23 cellular contexts compared by ENCODE assay signal in genomic region chr1:195933816-195934215, GRCh38.
"Had no signal": no experiment of that assay in that cellular context is flagged by ENCODE, and none has a peak within 500 bp of the region (broad histone marks: within the 10 kb centered on the region; RNA-seq: fewer than 3 reads in every experiment).

No MANE protein-coding gene starts in this region.

- H3K4me3 ChIP-seq: coronary artery, dorsolateral prefrontal cortex, gastrocnemius medialis, heart left ventricle had no signal

- H3K27ac ChIP-seq: brain microvascular endothelial cell, coronary artery, dorsolateral prefrontal cortex, foreskin keratinocyte, gastrocnemius medialis had no signal

- H3K9me3 ChIP-seq: gastrocnemius medialis had no signal

- DNase-seq: activated CD4-positive, alpha-beta T cell treated with anti-CD3 and anti-CD28 coated beads for 1 hour; activated CD4-positive, alpha-beta T cell treated with anti-CD3 and anti-CD28 coated beads for 4 hours; activated CD4-positive, alpha-beta T cell treated with anti-CD3 and anti-CD28 coated beads, Interleukin-2, amount 10 ng/mL, durations not matched to agents 7 days and 5 days; activated CD4-positive, alpha-beta T cell treated with anti-CD3 and anti-CD28 coated beads, Interleukin-2, amount 50 U/mL, for 4 hours; activated CD8-positive, alpha-beta memory T cell treated with anti-CD3 and anti-CD28 coated beads for 24 hours; activated CD8-positive, alpha-beta T cell treated with anti-CD3 and anti-CD28 coated beads for 36 hours; activated effector memory CD4-positive, alpha-beta T cell treated with Interleukin-2 at 50 U/mL for 16 hours; activated gamma-delta T cell treated with Interleukin-2 at 50 U/mL for 16 hours; activated naive CD4-positive, alpha-beta T cell treated with anti-CD3 and anti-CD28 coated beads, Interleukin-2, amount 50 U/mL, for 16 hours; activated naive CD4-positive, alpha-beta T cell treated with Interleukin-2 at 50 U/mL for 16 hours; activated T-cell treated with anti-CD3 and anti-CD28 coated beads, Interleukin-2, amount 50 U/mL, for 4 hours; amniotic stem cell; anterior cingulate cortex; brain microvascular endothelial cell; dorsolateral prefrontal cortex; effector memory CD4-positive, alpha-beta T cell; endodermal cell; foreskin keratinocyte; gastrocnemius medialis; glutamatergic neuron; heart left ventricle; hypothalamus had no signal

- H3K36me3 ChIP-seq: brain microvascular endothelial cell, gastrocnemius medialis, heart left ventricle had no signal

- H3K4me1 ChIP-seq: foreskin keratinocyte, gastrocnemius medialis, heart left ventricle had no signal

- H3K27me3 ChIP-seq: brain microvascular endothelial cell, dorsolateral prefrontal cortex, foreskin keratinocyte, gastrocnemius medialis, heart left ventricle had no signal
